ENCODE assay signal across 23 cellular contexts in genomic region chr9:124880501-124880900, GRCh38. TPM values are rescaled to one million over a fixed set of nuclear protein-coding genes. Genes with fewer than 3 reads are reported as not detected.
A peak's percentile ranks its signal among the peaks of the same experiment; 100 is the strongest.
DNase-seq lines count a peak whose midpoint lies in the region; TF ChIP-seq lines count a peak whose summit lies in the region.
"Had no signal": no experiment of that assay in that cellular context is flagged by ENCODE, and none has a peak within 500 bp of the region (broad histone marks: within the 10 kb centered on the region; RNA-seq: fewer than 3 reads in every experiment).

No MANE protein-coding gene starts in this region.

- H3K9ac ChIP-seq in NT2/D1 (ENCODE audit: insufficient read length, low read depth) = no peak overlapping the region

- DNase-seq in GM12865 (ENCODE audit: low read depth) = peak; percentile 75
- DNase-seq in NT2/D1 (ENCODE audit: low read depth, low spot score) = peak; percentile 87
- DNase-seq in globus pallidus (ENCODE audit: low spot score) = peak; percentile 49
- DNase-seq in osteoblast (ENCODE audit: insufficient read length, low spot score, missing footprints) = peak; percentile 18
- DNase-seq in T-helper 2 cell = no peak
- DNase-seq in GM10266 (ENCODE audit: extremely low spot score) = no peak
- no peak for DNase-seq in C1 segment of cervical spinal cord (lab: John Stamatoyannopoulos, UW)
- no peak for DNase-seq in HCEC 1CT
- DNase-seq: ACHN; activated CD4-positive, CD25-positive, alpha-beta regulatory T cell; CD4-positive, alpha-beta memory T cell; left colon; midbrain; NCI-H1436 treated with DMSO at 0.1 percent for 48 hours; NCI-H69; stimulated activated CD8-positive, alpha-beta memory T cell treated with anti-CD3 and anti-CD28 coated beads, Interleukin-4, amount 100 ng/mL, for 48 hours had no signal

- H3K27ac ChIP-seq in osteoblast (ENCODE audit: low read depth, low read length) = no peak overlapping the region
- H3K27ac ChIP-seq: SJSA1, suprapubic skin had no signal

- H3K36me3 ChIP-seq in NT2/D1 (ENCODE audit: insufficient read depth, insufficient read length, low read length) = peaks cover 46% of the 10 kb centered on the region
- H3K36me3 ChIP-seq in osteoblast (ENCODE audit: insufficient read depth, low read length) = peaks cover 60% of the 10 kb centered on the region

- H3K79me2 ChIP-seq in osteoblast (ENCODE audit: insufficient read depth, low read length) = peaks cover 14% of the 10 kb centered on the region

- H4K20me1 ChIP-seq in osteoblast (ENCODE audit: insufficient read depth, low read length) = peaks cover 33% of the 10 kb centered on the region

- no peak overlapping the region for H3K4me3 ChIP-seq in GM12865 (ENCODE audit: low read depth, low read length)
- H3K4me3 ChIP-seq in NT2/D1 (ENCODE audit: insufficient read length, low read depth) = no peak overlapping the region
- H3K4me3 ChIP-seq in osteoblast (ENCODE audit: insufficient read depth, low read length) = no peak overlapping the region
- H3K4me3 ChIP-seq: SJSA1, suprapubic skin had no signal

- no peak overlapping the region for H2AFZ ChIP-seq in osteoblast (ENCODE audit: low read length)

- H3K4me1 ChIP-seq in NT2/D1 (ENCODE audit: insufficient read depth, insufficient read length) (peaks cover 19% of the 10 kb centered on the region), osteoblast (ENCODE audit: insufficient read depth, low read length) (peaks cover 9% of the 10 kb centered on the region)
- H3K4me1 ChIP-seq: suprapubic skin had no signal

- no peak overlapping the region for H3K4me2 ChIP-seq in osteoblast (ENCODE audit: insufficient read depth, low read length)

- no peaks in the 10 kb centered on the region for H3K9me3 ChIP-seq in NT2/D1 (ENCODE audit: insufficient read depth, low read length)
- H3K9me3 ChIP-seq in osteoblast (ENCODE audit: low read depth, low read length) = no peaks in the 10 kb centered on the region
- H3K9me3 ChIP-seq: SJSA1, suprapubic skin had no signal

- TF ChIP-seq CTCF in GM12865 (IDR thresholded peaks at IDR 0.05; ENCODE audit: insufficient read depth, low read depth, low read length, missing control alignments) = no peak
- no peak for TF ChIP-seq CTCF in osteoblast (IDR thresholded peaks at IDR 0.05; ENCODE audit: extremely low read depth, low read depth, low read length)
- no peak for TF ChIP-seq CTCF in GM10266 (IDR thresholded peaks at IDR 0.05; ENCODE audit: control insufficient read depth, insufficient read depth, low read depth, missing control alignments)

- no peaks in the 10 kb centered on the region for H3K27me3 ChIP-seq in NT2/D1 (ENCODE audit: insufficient read depth, insufficient read length)
- no peaks in the 10 kb centered on the region for H3K27me3 ChIP-seq in osteoblast (ENCODE audit: insufficient read depth, low read length)
- H3K27me3 ChIP-seq: SJSA1, suprapubic skin had no signal

RNA-seq across cellular contexts. Expression of gene ARPC5L, which starts 18.6 kb away (rescaled TPM):
- 9.8 and 11.8 TPM in 2 replicates for total RNA-seq in osteoblast

RNA-seq across cellular contexts. Expression of gene RPL35, which starts 18.7 kb away (rescaled TPM):
- total RNA-seq in osteoblast = 1,644 and 1,645 TPM in 2 replicates

RNA-seq across cellular contexts. Expression of gene WDR38, which starts 27.2 kb away (rescaled TPM):
- total RNA-seq in osteoblast = not detected in 2 replicates
- total RNA-seq: activated T-helper 1 cell treated with anti-CD3 and anti-CD28 coated beads, Interleukin-12 subunit alpha, Interleukin-12 subunit beta, Interleukin-2, Interleukin-4 antibody, amounts not matched to agents 30 ng/mL and 10 ng/mL and 1 ng/mL, durations not matched to agents 14 hours and 24 hours and 36 hours; CD4-positive, alpha-beta memory T cell; endothelial cell of umbilical vein; fibroblast of villous mesenchyme; left colon; renal cortical epithelial cell; SJSA1; suprapubic skin; T-helper 2 cell treated with Interferon-gamma antibody and Interleukin-4, amounts not matched to agents 100 ng/mL and 5 ng/mL, for 36 hours had no signal

Comparison
In these comparisons a context has a peak if more than half of its experiments do, and no peak if none do; other contexts are left out.
1. DNase-seq: peak in GM12865 (single experiment), NT2/D1 (single experiment), globus pallidus (single experiment) and osteoblast (single experiment); none in T-helper 2 cell (0 of 5), GM10266 (single experiment), C1 segment of cervical spinal cord (0 of 14) and HCEC 1CT (single experiment).